In the genomic region with DNA sequence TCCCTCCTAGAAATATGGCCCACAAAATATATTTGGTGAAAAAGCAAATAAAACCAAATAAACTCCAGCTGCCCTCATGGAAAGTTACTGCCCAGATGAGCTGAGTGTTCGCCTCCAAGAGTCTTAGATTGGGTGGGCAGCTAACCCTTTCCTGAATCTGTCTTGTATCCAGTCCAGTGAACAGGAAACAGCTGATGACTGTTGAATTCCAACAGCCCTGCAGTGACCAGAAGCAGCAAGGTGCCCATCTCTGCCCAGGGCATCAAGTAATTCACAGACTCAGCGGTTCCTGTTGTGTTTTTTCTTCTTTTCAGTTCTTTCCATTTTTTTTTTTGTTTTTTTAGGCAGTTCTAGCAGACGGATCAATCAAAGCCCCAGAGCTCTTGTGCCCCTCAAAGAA, we compare ENCODE assay signal across 20 cellular contexts.
A peak's percentile ranks its signal among the peaks of the same experiment; 100 is the strongest.
DNase-seq lines count a peak whose midpoint lies in the region; TF ChIP-seq lines count a peak whose summit lies in the region.
"Had no signal": no experiment of that assay in that cellular context is flagged by ENCODE, and none has a peak within 500 bp of the region (broad histone marks: within the 10 kb centered on the region; RNA-seq: fewer than 3 reads in every experiment).

No MANE protein-coding gene starts in this region.

- no peaks in the 10 kb centered on the region for H3K79me2 ChIP-seq in Karpas-422 (ENCODE audit: low read length)
- no peaks in the 10 kb centered on the region for H3K79me2 ChIP-seq in neural progenitor cell (ENCODE audit: low read depth)

- H3K9me2 ChIP-seq in Karpas-422 (replicated peaks; ENCODE audit: insufficient read depth, low read length), result no peaks in the 10 kb centered on the region

- H3K4me2 ChIP-seq in Karpas-422 (ENCODE audit: low read depth, low read length, poor library complexity, severe bottlenecking), result no peak overlapping the region
- no peak overlapping the region for H3K4me2 ChIP-seq in neural progenitor cell
- H3K4me2 ChIP-seq: BLaER1, GM23338 had no signal

- H3K4me3 ChIP-seq in Karpas-422 (ENCODE audit: low read length) (no peak overlapping the region), neural progenitor cell (no peak overlapping the region), WERI-Rb-1 (ENCODE audit: low read depth, low read length) (no peak overlapping the region)
- H3K4me3 ChIP-seq: BLaER1, GM12878, GM23338 had no signal

- peaks cover 34% of the 10 kb centered on the region for H3K9me3 Mint-ChIP-seq in neural progenitor cell
- H3K9me3 Mint-ChIP-seq: CD8-positive, alpha-beta T cell; GM23338 had no signal

- H4K20me1 ChIP-seq in Karpas-422 (ENCODE audit: insufficient read depth, low read depth, low read length) (no peaks in the 10 kb centered on the region), neural progenitor cell (ENCODE audit: low read depth) (no peaks in the 10 kb centered on the region)
- H4K20me1 ChIP-seq: BLaER1 had no signal

- no peak overlapping the region for H3K4me3 Mint-ChIP-seq in neural progenitor cell
- H3K4me3 Mint-ChIP-seq: B cell; CD4-positive, CD25-positive, alpha-beta regulatory T cell; CD8-positive, alpha-beta T cell; GM23338; H9 had no signal

- H3K27me3 ChIP-seq in Karpas-422 (ENCODE audit: low read length), result no peaks in the 10 kb centered on the region
- no peaks in the 10 kb centered on the region for H3K27me3 ChIP-seq in neural progenitor cell
- H3K27me3 ChIP-seq in WERI-Rb-1 (ENCODE audit: insufficient read depth, low read depth, severe bottlenecking), result no peaks in the 10 kb centered on the region
- H3K27me3 ChIP-seq: BLaER1 had no signal

- H2AFZ ChIP-seq in Karpas-422 (ENCODE audit: low read length) (no peak overlapping the region), neural progenitor cell (replicated peaks) (peak overlapping the region; percentile 36)
- H2AFZ ChIP-seq: GM23338 had no signal

- H3K9ac ChIP-seq in Karpas-422 (ENCODE audit: low read length), result no peak overlapping the region
- H3K9ac ChIP-seq in neural progenitor cell, result no peak overlapping the region
- H3K9ac ChIP-seq: BLaER1 had no signal

- H3K9me3 ChIP-seq in Karpas-422 (ENCODE audit: low read length), result no peaks in the 10 kb centered on the region
- no peaks in the 10 kb centered on the region for H3K9me3 ChIP-seq in neural progenitor cell (ENCODE audit: low read depth)
- no peaks in the 10 kb centered on the region for H3K9me3 ChIP-seq in WERI-Rb-1 (ENCODE audit: severe bottlenecking)
- H3K9me3 ChIP-seq: BLaER1, Caco-2 had no signal

- H3K4me1 ChIP-seq in Karpas-422 (ENCODE audit: low read length) (no peaks in the 10 kb centered on the region), neural progenitor cell (no peaks in the 10 kb centered on the region)
- H3K4me1 ChIP-seq: BLaER1, Caco-2 had no signal

- H3K4me1 Mint-ChIP-seq in neural progenitor cell, result peaks cover 9% of the 10 kb centered on the region
- H3K4me1 Mint-ChIP-seq: B cell; CD4-positive, CD25-positive, alpha-beta regulatory T cell; GM23338; H9 had no signal

- peaks cover 6% of the 10 kb centered on the region for H3K27me3 Mint-ChIP-seq in neural progenitor cell (ENCODE audit: insufficient read depth, low read depth)
- H3K27me3 Mint-ChIP-seq: B cell; CD4-positive, CD25-positive, alpha-beta regulatory T cell had no signal

- no peak overlapping the region for H3K27ac Mint-ChIP-seq in neural progenitor cell
- H3K27ac Mint-ChIP-seq: B cell; CD4-positive, CD25-positive, alpha-beta regulatory T cell; CD8-positive, alpha-beta T cell; GM23338; H9 had no signal

- H3K27ac ChIP-seq in Karpas-422 (ENCODE audit: low read length), result no peak overlapping the region
- no peak overlapping the region for H3K27ac ChIP-seq in neural progenitor cell
- H3K27ac ChIP-seq in WERI-Rb-1, result no peak overlapping the region
- H3K27ac ChIP-seq: 22Rv1, BLaER1, C4-2B had no signal

- TF ChIP-seq CTCF in neural progenitor cell (IDR thresholded peaks at IDR 0.05) (no peak), WERI-Rb-1 (IDR thresholded peaks at IDR 0.05; ENCODE audit: low read depth, low read length) (no peak)

- H3K36me3 Mint-ChIP-seq in neural progenitor cell, result peaks cover 6% of the 10 kb centered on the region
- H3K36me3 Mint-ChIP-seq: CD4-positive, CD25-positive, alpha-beta regulatory T cell; CD8-positive, alpha-beta T cell had no signal

- DNase-seq in Karpas-422 (peak; percentile 19), dermis blood vessel endothelial cell (peak; percentile 15), kidney glomerular epithelial cell (lab: John Stamatoyannopoulos, UW) (peak; percentile 48), neural progenitor cell (ENCODE audit: low spot score) (no peak), NCI-H510A treated with DMSO at 0.1 percent for 48 hours (lab: John Stamatoyannopoulos, UW) (no peak), islet precursor cell (no peak), WERI-Rb-1 (no peak)
- no peak for DNase-seq in activated CD4-positive, alpha-beta T cell treated with anti-CD3 and anti-CD28 coated beads, Interleukin-2, amount 50 U/mL, for 4 hours
- DNase-seq: Caco-2; CD4-positive, CD25-positive, alpha-beta regulatory T cell; CD8-positive, alpha-beta T cell; DMS153; DND-41; H9 had no signal

- H3K36me3 ChIP-seq in Karpas-422 (ENCODE audit: insufficient read depth, low read length), result no peaks in the 10 kb centered on the region
- H3K36me3 ChIP-seq in neural progenitor cell, result no peaks in the 10 kb centered on the region
- no peaks in the 10 kb centered on the region for H3K36me3 ChIP-seq in WERI-Rb-1
- H3K36me3 ChIP-seq: BLaER1 had no signal

- H3F3A ChIP-seq in neural progenitor cell (ENCODE audit: low read depth), result no peaks in the 10 kb centered on the region

Comparison
In these comparisons a context has a peak if more than half of its experiments do, and no peak if none do; other contexts are left out.
1. DNase-seq: peak in Karpas-422 (single experiment), dermis blood vessel endothelial cell (single experiment) and kidney glomerular epithelial cell (single experiment); none in neural progenitor cell (single experiment), NCI-H510A treated with DMSO at 0.1 percent for 48 hours (single experiment), islet precursor cell (single experiment), activated CD4-positive, alpha-beta T cell treated with anti-CD3 and anti-CD28 coated beads, Interleukin-2, amount 50 U/mL, for 4 hours (0 of 2) and WERI-Rb-1 (single experiment).